In the genomic region with DNA sequence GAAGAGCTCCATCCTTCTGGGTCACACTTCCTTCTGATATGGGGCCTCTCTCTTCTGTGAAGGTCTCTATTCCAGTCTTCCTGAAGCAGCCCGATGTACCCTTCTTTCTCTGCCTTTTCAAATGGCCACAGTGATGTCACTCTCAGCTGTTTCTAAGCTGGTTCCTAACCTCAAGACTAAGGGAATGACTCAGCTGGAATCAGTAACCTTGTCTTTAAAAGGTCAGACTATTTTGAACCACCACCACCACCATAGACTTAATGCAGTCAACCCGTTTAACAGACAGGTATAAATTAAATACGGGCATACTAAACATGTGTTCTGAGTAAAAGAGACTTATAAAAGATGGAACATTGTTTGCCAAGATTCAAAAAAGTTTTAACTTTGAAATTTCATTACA, we compare ENCODE assay signal across 12 cellular contexts.
DNase-seq lines count a peak whose midpoint lies in the region; ATAC-seq, FAIRE-seq and TF ChIP-seq lines count a peak whose summit lies in the region.
"Had no signal": no experiment of that assay in that cellular context is flagged by ENCODE, and none has a peak within 500 bp of the region (broad histone marks: within the 10 kb centered on the region; RNA-seq: fewer than 3 reads in every experiment).

No MANE protein-coding gene starts in this region.

- TF ChIP-seq POLR2A in GM12892 (IDR thresholded peaks at IDR 0.05; ENCODE audit: low read depth, low read length): no peak
- TF ChIP-seq POLR2A in K562 (conservative IDR thresholded peaks at IDR 0.05): no peak
- TF ChIP-seq POLR2A in prostate gland (IDR thresholded peaks at IDR 0.05): no peak

- FAIRE-seq in GM12892 (lab: Jason Lieb, UNC) (peak; percentile 72), K562 (lab: Jason Lieb, UNC) (peak; percentile 83)

- no TSS peak for BruUV-seq in K562 (replicated peaks; lab: Mats Ljungman, UMichigan)

- H3K9me1 ChIP-seq in K562 (ENCODE audit: control insufficient read depth, insufficient read depth, low read length): no peaks in the 10 kb centered on the region

- TF ChIP-seq CTCF in K562 (IDR thresholded peaks at IDR 0.05 in 2 of 3, conservative IDR thresholded peaks at IDR 0.05 in 1 of 3; ENCODE audit: insufficient read depth in 2 of 3, low read depth in 1 of 3, low read length in 3 of 3) (no peak), prostate gland (IDR thresholded peaks at IDR 0.05) (no peak), endothelial cell (IDR thresholded peaks at IDR 0.05; ENCODE audit: unreplicated experiment) (no peak)

- H3K4me3 Mint-ChIP-seq in endothelial cell (ENCODE audit: unreplicated experiment): no peak overlapping the region
- H3K4me3 Mint-ChIP-seq: effector memory CD8-positive, alpha-beta T cell had no signal

- no peaks in the 10 kb centered on the region for H4K20me1 ChIP-seq in K562 (replicated peaks; ENCODE audit: control insufficient read depth, insufficient read depth, low read length)

- H3K27ac Mint-ChIP-seq in endothelial cell (ENCODE audit: unreplicated experiment): no peak overlapping the region
- H3K27ac Mint-ChIP-seq: effector memory CD8-positive, alpha-beta T cell had no signal

- H3K4me3 ChIP-seq in K562 (no peak overlapping the region), prostate gland (no peak overlapping the region)
- H3K4me3 ChIP-seq: lower lobe of right lung had no signal

- no peak overlapping the region for H3K9ac ChIP-seq in K562 (ENCODE audit: insufficient read depth in 1 of 2, low read depth in 2 of 2, low read length in 2 of 2)

- H3K36me3 ChIP-seq in K562 (ENCODE audit: control insufficient read depth, insufficient read depth, low read length) (no peaks in the 10 kb centered on the region), prostate gland (no peaks in the 10 kb centered on the region)
- H3K36me3 ChIP-seq: lower lobe of right lung had no signal

- H3K79me2 ChIP-seq in K562 (ENCODE audit: control insufficient read depth, insufficient read depth, low read length): no peaks in the 10 kb centered on the region

- no peaks in the 10 kb centered on the region for H3K9me3 Mint-ChIP-seq in endothelial cell (ENCODE audit: unreplicated experiment)
- H3K9me3 Mint-ChIP-seq: effector memory CD8-positive, alpha-beta T cell had no signal

- peak; percentile 85 for ATAC-seq in GM19452 (IDR thresholded peaks at IDR 0.05; ENCODE audit: unreplicated experiment)
- ATAC-seq in HG03060 (IDR thresholded peaks at IDR 0.05; ENCODE audit: low read depth, unreplicated experiment): peak; percentile 81
- ATAC-seq in K562: peak; percentile 89
- ATAC-seq: effector memory CD8-positive, alpha-beta T cell; lower lobe of right lung had no signal

- intact Hi-C loops in K562 (cut with micrococcal nuclease): no loop called here
- intact Hi-C loops in prostate gland (cut with DNase I): no loop called here

- no peak for DNase-seq in GM12892 (ENCODE audit: insufficient read length)
- peak; percentile 10 to 67 (median 29) for DNase-seq in K562 (ENCODE audit: extremely low read depth in 1 of 4, low spot score in 3 of 4)
- DNase-seq in prostate gland (ENCODE audit: low spot score): no peak
- DNase-seq in COLO829 (ENCODE audit: low spot score): no peak
- no peak for DNase-seq in stimulated activated naive CD4-positive, alpha-beta T cell treated with Interleukin-2 at 50 U/mL for 16 hours (lab: John Stamatoyannopoulos, UW)
- DNase-seq in endothelial cell (ENCODE audit: low spot score): no peak
- DNase-seq: activated CD8-positive, alpha-beta memory T cell treated with anti-CD3 and anti-CD28 coated beads, Interleukin-2, amount 50 U/mL, for 48 hours; effector memory CD8-positive, alpha-beta T cell; lower lobe of right lung; stimulated activated CD4-positive, alpha-beta T cell treated with anti-CD3 and anti-CD28 coated beads, Interleukin-2, amount 100 ng/mL, for 48 hours had no signal

- H3K4me2 ChIP-seq in K562 (ENCODE audit: insufficient read depth, low read length): no peak overlapping the region

- peak; percentile 39; the same call in 1 of the 2 replicates for TF ChIP-seq EP300 in K562 (IDR thresholded peaks at IDR 0.05; ENCODE audit: low read length)

- peak overlapping the region; percentile 46; the same call in 1 of the 3 replicates for H3K27ac ChIP-seq in K562 (ENCODE audit: extremely low read depth, low read depth, low read length)
- H3K27ac ChIP-seq in prostate gland: no peak overlapping the region
- H3K27ac ChIP-seq: lower lobe of right lung had no signal

- CTCF ChIA-PET in K562 (lab: Yijun Ruan, JAX; ENCODE audit: low intra/inter-chr PET ratio): no interaction called here

- in situ Hi-C loops in K562 (cut with MboI): no loop called here

- 5% methylated on average over 3 of the region's 3 CpGs for WGBS in K562 (ENCODE audit: insufficient coverage, low coverage, missing lambda C conversion rate)
- WGBS in prostate gland: 80% methylated on average over 3 of the region's 3 CpGs

- H3K4me1 Mint-ChIP-seq in endothelial cell (ENCODE audit: unreplicated experiment): peaks cover 4% of the 10 kb centered on the region

- H3K36me3 Mint-ChIP-seq in endothelial cell (ENCODE audit: low read depth, unreplicated experiment): no peaks in the 10 kb centered on the region

- no peaks in the 10 kb centered on the region for H3K27me3 Mint-ChIP-seq in endothelial cell (ENCODE audit: unreplicated experiment)
- H3K27me3 Mint-ChIP-seq: effector memory CD8-positive, alpha-beta T cell had no signal

- H3K9me3 ChIP-seq in K562 (replicated peaks; ENCODE audit: control insufficient read depth, insufficient read depth, low read depth, low read length): no peaks in the 10 kb centered on the region
- no peaks in the 10 kb centered on the region for H3K9me3 ChIP-seq in prostate gland
- H3K9me3 ChIP-seq: lower lobe of right lung had no signal

- H3K4me1 ChIP-seq in K562 (replicated peaks in 1 of 2; ENCODE audit: control insufficient read depth in 2 of 2, insufficient read depth in 2 of 2, low read length in 2 of 2) (peaks cover 0 to 21% of the 10 kb centered on the region in 2 experiments; a peak in 2 of 5 replicates), prostate gland (replicated peaks) (no peaks in the 10 kb centered on the region)
- H3K4me1 ChIP-seq: lower lobe of right lung had no signal

- POLR2A ChIA-PET in K562 (lab: Yijun Ruan, JAX): interaction anchor here (0.6 kb wide), 1 partner anchor 9 kb away, joined by 4 read pairs; no protein-coding TSS in a partner anchor

- peak overlapping the region; percentile 75 for H2AFZ ChIP-seq in K562 (ENCODE audit: low read depth, low read length)

- H3K27me3 ChIP-seq in K562 (ENCODE audit: control insufficient read depth in 2 of 2, insufficient read depth in 2 of 2, low read length in 2 of 2): no peaks in the 10 kb centered on the region
- no peaks in the 10 kb centered on the region for H3K27me3 ChIP-seq in prostate gland (replicated peaks; ENCODE audit: insufficient read depth)

- no peak for TF ChIP-seq RAD21 in K562 (CRISPR knock-in tag; conservative IDR thresholded peaks at IDR 0.05 in 1 of 2, IDR thresholded peaks at IDR 0.05 in 1 of 2)

TF ChIP-seq in K562, 482 proteins besides CTCF, POLR2A, EP300 and RAD21 (continues in another document):
- TF ChIP-seq TCF3 (CRISPR knock-in tag; IDR thresholded peaks at IDR 0.05) (no peak), CSDE1 (IDR thresholded peaks at IDR 0.05) (no peak), YY1 (IDR thresholded peaks at IDR 0.05; ENCODE audit: borderline replicate concordance in 1 of 3, control insufficient read depth in 1 of 3, extremely low read depth in 1 of 3, insufficient read depth in 3 of 3, insufficient read length in 1 of 3, insufficient replicate concordance in 2 of 3, low read depth in 1 of 3, low read length in 2 of 3) (peak in 1 of 3 experiments; percentile 39), PRPF4 (IDR thresholded peaks at IDR 0.05; ENCODE audit: insufficient read depth, low read depth, low read length, poor library complexity, severe bottlenecking) (no peak), PML (IDR thresholded peaks at IDR 0.05; ENCODE audit: low read length) (no peak), MAFK (IDR thresholded peaks at IDR 0.05; ENCODE audit: low read length) (peak; percentile 86), FOSL1 (tag; conservative IDR thresholded peaks at IDR 0.05) (peak; percentile 44; the same call in 1 of the 2 replicates), JUND (IDR thresholded peaks at IDR 0.05; ENCODE audit: borderline replicate concordance, low read depth, low read length) (peak; percentile 92), JUND (tag; IDR thresholded peaks at IDR 0.05; ENCODE audit: borderline replicate concordance, low read depth, low read length) (peak; percentile 93), NFE2 (IDR thresholded peaks at IDR 0.05; ENCODE audit: low read depth) (peak; percentile 92), DIDO1 (tag; IDR thresholded peaks at IDR 0.05; ENCODE audit: low read depth) (no peak), MAZ (CRISPR knock-in tag; conservative IDR thresholded peaks at IDR 0.05 in 1 of 2, IDR thresholded peaks at IDR 0.05 in 1 of 2) (peak in 1 of 2 experiments; percentile 28; a peak in 1 of 4 replicates), U2AF2 (optimal IDR thresholded peaks at IDR 0.05; ENCODE audit: low read depth, low read length) (no peak), JUN (IDR thresholded peaks at IDR 0.05; ENCODE audit: borderline replicate concordance, low read depth, low read length) (peak; percentile 74), JUN (CRISPR knock-in tag; IDR thresholded peaks at IDR 0.05; ENCODE audit: borderline replicate concordance) (no peak), KAT2B (IDR thresholded peaks at IDR 0.05; ENCODE audit: low read depth, low read length) (no peak)
- TF ChIP-seq, protein P1, sequence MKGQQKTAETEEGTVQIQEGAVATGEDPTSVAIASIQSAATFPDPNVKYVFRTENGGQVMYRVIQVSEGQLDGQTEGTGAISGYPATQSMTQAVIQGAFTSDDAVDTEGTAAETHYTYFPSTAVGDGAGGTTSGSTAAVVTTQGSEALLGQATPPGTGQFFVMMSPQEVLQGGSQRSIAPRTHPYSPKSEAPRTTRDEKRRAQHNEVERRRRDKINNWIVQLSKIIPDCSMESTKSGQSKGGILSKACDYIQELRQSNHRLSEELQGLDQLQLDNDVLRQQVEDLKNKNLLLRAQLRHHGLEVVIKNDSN (CRISPR knock-in tag; IDR thresholded peaks at IDR 0.05): no peak

Comparison
In these comparisons a context has a peak if more than half of its experiments do, and no peak if none do; other contexts are left out.
1. DNase-seq: peak in K562 (4 of 4); none in GM12892 (single experiment), prostate gland (single experiment), COLO829 (single experiment), stimulated activated naive CD4-positive, alpha-beta T cell treated with Interleukin-2 at 50 U/mL for 16 hours (single experiment) and endothelial cell (single experiment).
2. Peak in every context shown above with its lines, with median percentiles within 50 percentile points of each other: ATAC-seq.